Comparison of ENCODE assay signal across 2 cellular contexts in genomic region chr15:63372018-63372705, GRCh38.
TF ChIP-seq lines count a peak whose summit lies in the region.

No MANE protein-coding gene starts in this region.

TF ChIP-seq in HCT116, 20 proteins besides CTCF, POLR2A, EP300 and RAD21 (continued from another document):
- TF ChIP-seq ZBTB33 (IDR thresholded peaks at IDR 0.05; ENCODE audit: extremely low read depth, insufficient replicate concordance, low read length) (no peak), REST (IDR thresholded peaks at IDR 0.05; ENCODE audit: low read depth) (no peak), MAX (IDR thresholded peaks at IDR 0.05) (peak; percentile 52; the same call in 1 of the 2 replicates), CBX3 (IDR thresholded peaks at IDR 0.05; ENCODE audit: low read depth) (peak; percentile 66; the same call in 1 of the 2 replicates), SRF (IDR thresholded peaks at IDR 0.05; ENCODE audit: low read depth) (0 out of 2 replicates have a peak, but pooled peaks have one; percentile 54), EGR1 (IDR thresholded peaks at IDR 0.05; ENCODE audit: low read depth) (no peak), ATF3 (IDR thresholded peaks at IDR 0.05) (no peak)
TF ChIP-seq in HCT116: peak in this region for 7.

TF ChIP-seq in GM23338, 12 proteins besides CTCF, POLR2A, EP300 and RAD21:
- TF ChIP-seq ZNF462 (CRISPR knock-in tag; IDR thresholded peaks at IDR 0.05) (no peak), STAT1 (IDR thresholded peaks at IDR 0.05; ENCODE audit: unreplicated experiment) (no peak), POLR2AphosphoS5 (IDR thresholded peaks at IDR 0.05; ENCODE audit: low read depth) (no peak), ZNF331 (CRISPR knock-in tag; IDR thresholded peaks at IDR 0.05; ENCODE audit: low read depth) (no peak), NANOG (IDR thresholded peaks at IDR 0.05; ENCODE audit: borderline replicate concordance) (no peak), ETS1 (IDR thresholded peaks at IDR 0.05) (no peak), REST (IDR thresholded peaks at IDR 0.05; ENCODE audit: unreplicated experiment) (no peak), CREB1 (CRISPR knock-in tag; IDR thresholded peaks at IDR 0.05; ENCODE audit: low read depth) (no peak), EZH2phosphoT487 (IDR thresholded peaks at IDR 0.05; ENCODE audit: unreplicated experiment) (no peak), EZH2 (IDR thresholded peaks at IDR 0.05; ENCODE audit: low read depth, unreplicated experiment) (no peak), ZNF114 (CRISPR knock-in tag; IDR thresholded peaks at IDR 0.05) (no peak), JUNB (IDR thresholded peaks at IDR 0.05; ENCODE audit: unreplicated experiment) (no peak)
